In the genomic region with DNA sequence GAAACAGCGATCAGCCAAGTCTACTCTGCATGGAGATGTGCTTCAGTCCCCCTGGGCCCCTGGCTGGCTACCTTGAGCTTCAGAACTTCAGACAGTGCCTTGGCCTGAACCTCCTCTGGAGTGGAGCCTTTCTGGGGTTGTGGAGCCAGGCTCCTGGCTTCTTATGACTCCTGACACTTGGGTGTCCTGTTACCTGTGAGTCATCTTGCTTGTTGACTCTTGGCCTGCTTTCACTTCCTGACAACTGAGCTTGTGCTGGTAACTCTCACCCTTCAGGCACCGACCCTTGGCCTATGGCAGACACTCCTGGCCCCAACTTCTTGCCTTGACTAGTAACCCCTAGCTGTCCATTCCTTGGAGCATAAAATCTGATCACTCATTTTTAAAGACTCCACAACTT, we compare ENCODE assay signal across 8 cellular contexts. TPM values are rescaled to one million over a fixed set of nuclear protein-coding genes. Genes with fewer than 3 reads are reported as not detected.
DNase-seq lines count a peak whose midpoint lies in the region; ATAC-seq and TF ChIP-seq lines count a peak whose summit lies in the region.

No MANE protein-coding gene starts in this region.

- H3K9me3 ChIP-seq in SJSA1 (replicated peaks), result no peaks in the 10 kb centered on the region

- intact Hi-C loops in left colon (cut with DNase I, micrococcal nuclease), result no loop called here

- DNase-seq in AG08396 (ENCODE audit: low spot score) (peak; percentile 73), SJSA1 (ENCODE audit: low read depth in 1 of 2, low spot score in 2 of 2) (peak; percentile 44 to 66), left colon (peak; percentile 17 to 58), NCI-H2227 treated with DMSO at 0.1 percent for 48 hours (lab: John Stamatoyannopoulos, UW) (no peak), GM13976 (ENCODE audit: low spot score) (no peak)
- DNase-seq in effector CD8-positive, alpha-beta T cell (lab: John Stamatoyannopoulos, UW), result no peak

- no peak for TF ChIP-seq CTCF in GM13976 (IDR thresholded peaks at IDR 0.05; ENCODE audit: borderline replicate concordance, control extremely low read depth, extremely low read depth, insufficient read depth, missing control alignments)

- H3K27me3 ChIP-seq in SJSA1 (replicated peaks), result no peaks in the 10 kb centered on the region

- H3K36me3 ChIP-seq in SJSA1, result no peaks in the 10 kb centered on the region

- peak; percentile 67 for ATAC-seq in GM19328 (IDR thresholded peaks at IDR 0.05; ENCODE audit: unreplicated experiment)
- peak; percentile 80 for ATAC-seq in HG03135 (IDR thresholded peaks at IDR 0.05; ENCODE audit: unreplicated experiment)
- peak; percentile 99 for ATAC-seq in left colon

- no peak overlapping the region for H3K4me3 ChIP-seq in SJSA1

- H3K4me1 ChIP-seq in SJSA1 (replicated peaks), result peaks cover 18% of the 10 kb centered on the region

- peak overlapping the region; percentile 56 for H3K27ac ChIP-seq in SJSA1

- in situ Hi-C loops in GM13976 (cut with MboI; ENCODE audit: low sequenced_read_pairs, unreplicated experiment), result no loop called here

RNA-seq across cellular contexts. Expression of a gene that starts 46.5 kb away (rescaled TPM):
- 0.31 and 1.1 TPM in 2 replicates for total RNA-seq in SJSA1 (2014; rRNA removed; shearing (Covaris generic))
- 1 to 10 TPM in 1 of 2 donors, under 1 TPM in 1; 0.50 to 1.3 TPM for total RNA-seq in left colon

RNA-seq across cellular contexts. Expression of a gene that starts 52.1 kb away (rescaled TPM):
- total RNA-seq in SJSA1 (2014; rRNA removed; shearing (Covaris generic)), result 107 and 129 TPM in 2 replicates
- total RNA-seq in left colon, result 10 to 100 TPM; 45.3 to 54.4 TPM

Comparison
In these comparisons a context has a peak if more than half of its experiments do, and no peak if none do; other contexts are left out.
1. DNase-seq: peak in AG08396 (single experiment), SJSA1 (2 of 2) and left colon (2 of 2); none in effector CD8-positive, alpha-beta T cell (single experiment), NCI-H2227 treated with DMSO at 0.1 percent for 48 hours (single experiment) and GM13976 (single experiment).
2. Peak in every context shown above with its lines, with median percentiles within 50 percentile points of each other: ATAC-seq.